In the genomic region with DNA sequence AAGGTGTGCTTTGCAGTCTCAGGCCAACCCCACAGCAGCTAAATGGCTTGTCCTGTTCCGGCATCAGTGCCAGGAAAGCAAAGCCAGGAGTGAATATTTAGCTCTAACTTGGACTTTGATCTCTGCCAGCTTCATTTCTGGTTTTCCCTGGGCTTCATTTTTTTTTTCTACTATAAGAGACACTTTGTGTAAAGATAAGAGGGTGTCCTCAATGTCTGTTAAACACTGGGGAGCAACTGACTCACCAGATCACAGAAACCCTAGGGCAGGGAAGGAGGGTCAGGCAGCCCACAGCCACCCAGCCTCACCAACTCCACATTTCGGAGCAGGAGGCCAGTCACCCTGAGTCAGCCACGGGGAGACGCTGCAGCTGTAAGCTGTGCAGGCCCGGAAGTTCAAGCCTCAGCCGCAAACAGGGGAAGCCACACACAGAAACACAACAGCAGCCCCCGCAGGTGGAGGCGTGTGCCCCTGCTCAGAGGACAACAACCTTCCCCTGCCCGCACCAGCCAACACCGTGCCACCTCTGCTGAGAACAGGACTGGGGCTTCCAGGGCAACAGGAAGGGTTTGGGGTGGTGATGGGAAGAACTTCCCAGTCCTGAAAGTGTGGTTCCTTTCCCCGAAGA, we compare ENCODE assay signal across 1 cellular context.
TF ChIP-seq lines count a peak whose summit lies in the region.

No MANE protein-coding gene starts in this region.

TF ChIP-seq in HepG2, 621 proteins besides CTCF, POLR2A, EP300 and RAD21 (continued from another document and continues in another):
- TF ChIP-seq, protein P1, sequence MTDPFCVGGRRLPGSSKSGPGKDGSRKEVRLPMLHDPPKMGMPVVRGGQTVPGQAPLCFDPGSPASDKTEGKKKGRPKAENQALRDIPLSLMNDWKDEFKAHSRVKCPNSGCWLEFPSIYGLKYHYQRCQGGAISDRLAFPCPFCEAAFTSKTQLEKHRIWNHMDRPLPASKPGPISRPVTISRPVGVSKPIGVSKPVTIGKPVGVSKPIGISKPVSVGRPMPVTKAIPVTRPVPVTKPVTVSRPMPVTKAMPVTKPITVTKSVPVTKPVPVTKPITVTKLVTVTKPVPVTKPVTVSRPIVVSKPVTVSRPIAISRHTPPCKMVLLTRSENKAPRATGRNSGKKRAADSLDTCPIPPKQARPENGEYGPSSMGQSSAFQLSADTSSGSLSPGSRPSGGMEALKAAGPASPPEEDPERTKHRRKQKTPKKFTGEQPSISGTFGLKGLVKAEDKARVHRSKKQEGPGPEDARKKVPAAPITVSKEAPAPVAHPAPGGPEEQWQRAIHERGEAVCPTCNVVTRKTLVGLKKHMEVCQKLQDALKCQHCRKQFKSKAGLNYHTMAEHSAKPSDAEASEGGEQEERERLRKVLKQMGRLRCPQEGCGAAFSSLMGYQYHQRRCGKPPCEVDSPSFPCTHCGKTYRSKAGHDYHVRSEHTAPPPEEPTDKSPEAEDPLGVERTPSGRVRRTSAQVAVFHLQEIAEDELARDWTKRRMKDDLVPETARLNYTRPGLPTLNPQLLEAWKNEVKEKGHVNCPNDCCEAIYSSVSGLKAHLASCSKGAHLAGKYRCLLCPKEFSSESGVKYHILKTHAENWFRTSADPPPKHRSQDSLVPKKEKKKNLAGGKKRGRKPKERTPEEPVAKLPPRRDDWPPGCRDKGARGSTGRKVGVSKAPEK (CRISPR knock-in tag; IDR thresholded peaks at IDR 0.05; ENCODE audit: borderline replicate concordance) = no peak
- TF ChIP-seq CERS6 (CRISPR knock-in tag; IDR thresholded peaks at IDR 0.05) (no peak), KDM3A (CRISPR knock-in tag; IDR thresholded peaks at IDR 0.05; ENCODE audit: low read depth) (no peak), KLF16 (CRISPR knock-in tag; IDR thresholded peaks at IDR 0.05) (peak in 1 of 2 experiments; percentile 24; a peak in 1 of 4 replicates), JUNB (CRISPR knock-in tag; IDR thresholded peaks at IDR 0.05; ENCODE audit: borderline replicate concordance) (no peak), NR2F6 (IDR thresholded peaks at IDR 0.05) (peak; percentile 1; the same call in 1 of the 2 replicates), NR2F6 (CRISPR knock-in tag; IDR thresholded peaks at IDR 0.05) (peak; percentile 49; the same call in 1 of the 2 replicates), ZBTB3 (CRISPR knock-in tag; IDR thresholded peaks at IDR 0.05; ENCODE audit: borderline replicate concordance, low read depth) (no peak), SPEN (CRISPR knock-in tag; IDR thresholded peaks at IDR 0.05; ENCODE audit: low read depth) (peak; percentile 9; the same call in 1 of the 2 replicates), GZF1 (CRISPR knock-in tag; IDR thresholded peaks at IDR 0.05) (no peak), GATAD2A (CRISPR knock-in tag; IDR thresholded peaks at IDR 0.05) (peak; percentile 58), ARNT2 (CRISPR knock-in tag; IDR thresholded peaks at IDR 0.05; ENCODE audit: low read depth) (peak; percentile 72; the same call in 1 of the 2 replicates), HNF1A (IDR thresholded peaks at IDR 0.05; ENCODE audit: low read depth) (0 out of 2 replicates have a peak, but pooled peaks have one; percentile 0), HNF1A (CRISPR knock-in tag; IDR thresholded peaks at IDR 0.05; ENCODE audit: borderline replicate concordance) (no peak; the same call in 1 of the 2 replicates), SMARCE1 (IDR thresholded peaks at IDR 0.05; ENCODE audit: borderline replicate concordance) (no peak), RAD51 (IDR thresholded peaks at IDR 0.05; ENCODE audit: borderline replicate concordance) (no peak), RXRB (CRISPR knock-in tag; IDR thresholded peaks at IDR 0.05; ENCODE audit: borderline replicate concordance) (0 out of 2 replicates have a peak, but pooled peaks have one; percentile 53), ZZZ3 (CRISPR knock-in tag; IDR thresholded peaks at IDR 0.05; ENCODE audit: borderline replicate concordance) (no peak; the same call in 1 of the 2 replicates), MLLT10 (CRISPR knock-in tag; IDR thresholded peaks at IDR 0.05) (no peak), GATA4 (IDR thresholded peaks at IDR 0.05; ENCODE audit: borderline replicate concordance, low read depth) (no peak), CAMTA2 (CRISPR knock-in tag; IDR thresholded peaks at IDR 0.05; ENCODE audit: borderline replicate concordance) (no peak), TBX2 (CRISPR knock-in tag; IDR thresholded peaks at IDR 0.05; ENCODE audit: borderline replicate concordance) (peak; percentile 49; the same call in 1 of the 2 replicates), ZNF292 (CRISPR knock-in tag; IDR thresholded peaks at IDR 0.05; ENCODE audit: borderline replicate concordance, low read depth) (peak; percentile 43; the same call in 1 of the 2 replicates), ZNF414 (CRISPR knock-in tag; IDR thresholded peaks at IDR 0.05) (peak; percentile 92), ELF3 (CRISPR knock-in tag; IDR thresholded peaks at IDR 0.05) (peak; percentile 74), MATR3 (CRISPR knock-in tag; IDR thresholded peaks at IDR 0.05) (no peak), CSRNP1 (CRISPR knock-in tag; IDR thresholded peaks at IDR 0.05) (no peak), PREB (CRISPR knock-in tag; IDR thresholded peaks at IDR 0.05) (0 out of 2 replicates have a peak, but pooled peaks have one; percentile 72), ZBTB26 (CRISPR knock-in tag; IDR thresholded peaks at IDR 0.05; ENCODE audit: borderline replicate concordance) (no peak), ZNF570 (CRISPR knock-in tag; IDR thresholded peaks at IDR 0.05; ENCODE audit: borderline replicate concordance) (no peak), CBX2 (IDR thresholded peaks at IDR 0.05; ENCODE audit: low read depth, low read length) (no peak), CBX2 (CRISPR knock-in tag; IDR thresholded peaks at IDR 0.05; ENCODE audit: low read depth) (0 out of 2 replicates have a peak, but pooled peaks have one; percentile 23), ZNF274 (CRISPR knock-in tag; IDR thresholded peaks at IDR 0.05) (no peak), ZNF891 (CRISPR knock-in tag; IDR thresholded peaks at IDR 0.05) (no peak), CEBPG (CRISPR knock-in tag; IDR thresholded peaks at IDR 0.05) (no peak), GABPB1 (CRISPR knock-in tag; IDR thresholded peaks at IDR 0.05) (peak; percentile 84), SP2 (CRISPR knock-in tag; IDR thresholded peaks at IDR 0.05) (no peak), ZNF441 (CRISPR knock-in tag; IDR thresholded peaks at IDR 0.05; ENCODE audit: borderline replicate concordance) (no peak), ZNF639 (CRISPR knock-in tag; conservative IDR thresholded peaks at IDR 0.05) (peak; percentile 33; the same call in 1 of the 2 replicates), PHF21A (CRISPR knock-in tag; IDR thresholded peaks at IDR 0.05) (peak; percentile 77), ZSCAN25 (CRISPR knock-in tag; IDR thresholded peaks at IDR 0.05) (no peak; the same call in 1 of the 2 replicates), MTF2 (CRISPR knock-in tag; IDR thresholded peaks at IDR 0.05; ENCODE audit: borderline replicate concordance) (no peak)
- TF ChIP-seq, protein P2, sequence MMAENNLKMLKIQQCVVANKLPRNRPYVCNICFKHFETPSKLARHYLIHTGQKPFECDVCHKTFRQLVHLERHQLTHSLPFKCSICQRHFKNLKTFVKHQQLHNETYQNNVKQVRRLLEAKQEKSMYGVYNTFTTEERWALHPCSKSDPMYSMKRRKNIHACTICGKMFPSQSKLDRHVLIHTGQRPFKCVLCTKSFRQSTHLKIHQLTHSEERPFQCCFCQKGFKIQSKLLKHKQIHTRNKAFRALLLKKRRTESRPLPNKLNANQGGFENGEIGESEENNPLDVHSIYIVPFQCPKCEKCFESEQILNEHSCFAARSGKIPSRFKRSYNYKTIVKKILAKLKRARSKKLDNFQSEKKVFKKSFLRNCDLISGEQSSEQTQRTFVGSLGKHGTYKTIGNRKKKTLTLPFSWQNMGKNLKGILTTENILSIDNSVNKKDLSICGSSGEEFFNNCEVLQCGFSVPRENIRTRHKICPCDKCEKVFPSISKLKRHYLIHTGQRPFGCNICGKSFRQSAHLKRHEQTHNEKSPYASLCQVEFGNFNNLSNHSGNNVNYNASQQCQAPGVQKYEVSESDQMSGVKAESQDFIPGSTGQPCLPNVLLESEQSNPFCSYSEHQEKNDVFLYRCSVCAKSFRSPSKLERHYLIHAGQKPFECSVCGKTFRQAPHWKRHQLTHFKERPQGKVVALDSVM (CRISPR knock-in tag; IDR thresholded peaks at IDR 0.05) = no peak
- TF ChIP-seq, protein P3, sequence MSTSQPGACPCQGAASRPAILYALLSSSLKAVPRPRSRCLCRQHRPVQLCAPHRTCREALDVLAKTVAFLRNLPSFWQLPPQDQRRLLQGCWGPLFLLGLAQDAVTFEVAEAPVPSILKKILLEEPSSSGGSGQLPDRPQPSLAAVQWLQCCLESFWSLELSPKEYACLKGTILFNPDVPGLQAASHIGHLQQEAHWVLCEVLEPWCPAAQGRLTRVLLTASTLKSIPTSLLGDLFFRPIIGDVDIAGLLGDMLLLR (CRISPR knock-in tag; IDR thresholded peaks at IDR 0.05) = no peak
